ENCODE assay signal across 1 cellular context in the genomic region with DNA sequence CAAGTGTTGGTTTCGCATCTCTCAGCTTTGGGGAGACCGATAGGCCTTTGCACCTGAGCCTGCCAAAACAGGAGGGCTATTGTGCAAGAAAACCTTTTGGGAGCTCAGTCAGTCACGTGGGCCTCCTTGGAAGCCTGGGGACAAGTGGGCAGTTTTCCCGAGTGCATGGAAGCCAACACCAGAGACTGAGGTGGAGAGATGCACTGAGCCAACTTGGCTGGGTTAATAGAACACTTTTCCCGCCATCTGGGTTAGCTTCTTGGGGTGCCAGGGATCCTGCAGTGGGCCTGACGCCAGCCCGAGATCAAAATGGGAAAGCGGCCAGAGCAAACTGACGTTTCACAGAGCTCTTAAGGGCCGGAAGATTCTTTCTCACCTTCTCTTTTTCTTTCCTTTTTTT.
TF ChIP-seq lines count a peak whose summit lies in the region.

No MANE protein-coding gene starts in this region.

TF ChIP-seq in H1, 55 proteins besides CTCF, POLR2A, EP300 and RAD21:
- TF ChIP-seq, protein P1, sequence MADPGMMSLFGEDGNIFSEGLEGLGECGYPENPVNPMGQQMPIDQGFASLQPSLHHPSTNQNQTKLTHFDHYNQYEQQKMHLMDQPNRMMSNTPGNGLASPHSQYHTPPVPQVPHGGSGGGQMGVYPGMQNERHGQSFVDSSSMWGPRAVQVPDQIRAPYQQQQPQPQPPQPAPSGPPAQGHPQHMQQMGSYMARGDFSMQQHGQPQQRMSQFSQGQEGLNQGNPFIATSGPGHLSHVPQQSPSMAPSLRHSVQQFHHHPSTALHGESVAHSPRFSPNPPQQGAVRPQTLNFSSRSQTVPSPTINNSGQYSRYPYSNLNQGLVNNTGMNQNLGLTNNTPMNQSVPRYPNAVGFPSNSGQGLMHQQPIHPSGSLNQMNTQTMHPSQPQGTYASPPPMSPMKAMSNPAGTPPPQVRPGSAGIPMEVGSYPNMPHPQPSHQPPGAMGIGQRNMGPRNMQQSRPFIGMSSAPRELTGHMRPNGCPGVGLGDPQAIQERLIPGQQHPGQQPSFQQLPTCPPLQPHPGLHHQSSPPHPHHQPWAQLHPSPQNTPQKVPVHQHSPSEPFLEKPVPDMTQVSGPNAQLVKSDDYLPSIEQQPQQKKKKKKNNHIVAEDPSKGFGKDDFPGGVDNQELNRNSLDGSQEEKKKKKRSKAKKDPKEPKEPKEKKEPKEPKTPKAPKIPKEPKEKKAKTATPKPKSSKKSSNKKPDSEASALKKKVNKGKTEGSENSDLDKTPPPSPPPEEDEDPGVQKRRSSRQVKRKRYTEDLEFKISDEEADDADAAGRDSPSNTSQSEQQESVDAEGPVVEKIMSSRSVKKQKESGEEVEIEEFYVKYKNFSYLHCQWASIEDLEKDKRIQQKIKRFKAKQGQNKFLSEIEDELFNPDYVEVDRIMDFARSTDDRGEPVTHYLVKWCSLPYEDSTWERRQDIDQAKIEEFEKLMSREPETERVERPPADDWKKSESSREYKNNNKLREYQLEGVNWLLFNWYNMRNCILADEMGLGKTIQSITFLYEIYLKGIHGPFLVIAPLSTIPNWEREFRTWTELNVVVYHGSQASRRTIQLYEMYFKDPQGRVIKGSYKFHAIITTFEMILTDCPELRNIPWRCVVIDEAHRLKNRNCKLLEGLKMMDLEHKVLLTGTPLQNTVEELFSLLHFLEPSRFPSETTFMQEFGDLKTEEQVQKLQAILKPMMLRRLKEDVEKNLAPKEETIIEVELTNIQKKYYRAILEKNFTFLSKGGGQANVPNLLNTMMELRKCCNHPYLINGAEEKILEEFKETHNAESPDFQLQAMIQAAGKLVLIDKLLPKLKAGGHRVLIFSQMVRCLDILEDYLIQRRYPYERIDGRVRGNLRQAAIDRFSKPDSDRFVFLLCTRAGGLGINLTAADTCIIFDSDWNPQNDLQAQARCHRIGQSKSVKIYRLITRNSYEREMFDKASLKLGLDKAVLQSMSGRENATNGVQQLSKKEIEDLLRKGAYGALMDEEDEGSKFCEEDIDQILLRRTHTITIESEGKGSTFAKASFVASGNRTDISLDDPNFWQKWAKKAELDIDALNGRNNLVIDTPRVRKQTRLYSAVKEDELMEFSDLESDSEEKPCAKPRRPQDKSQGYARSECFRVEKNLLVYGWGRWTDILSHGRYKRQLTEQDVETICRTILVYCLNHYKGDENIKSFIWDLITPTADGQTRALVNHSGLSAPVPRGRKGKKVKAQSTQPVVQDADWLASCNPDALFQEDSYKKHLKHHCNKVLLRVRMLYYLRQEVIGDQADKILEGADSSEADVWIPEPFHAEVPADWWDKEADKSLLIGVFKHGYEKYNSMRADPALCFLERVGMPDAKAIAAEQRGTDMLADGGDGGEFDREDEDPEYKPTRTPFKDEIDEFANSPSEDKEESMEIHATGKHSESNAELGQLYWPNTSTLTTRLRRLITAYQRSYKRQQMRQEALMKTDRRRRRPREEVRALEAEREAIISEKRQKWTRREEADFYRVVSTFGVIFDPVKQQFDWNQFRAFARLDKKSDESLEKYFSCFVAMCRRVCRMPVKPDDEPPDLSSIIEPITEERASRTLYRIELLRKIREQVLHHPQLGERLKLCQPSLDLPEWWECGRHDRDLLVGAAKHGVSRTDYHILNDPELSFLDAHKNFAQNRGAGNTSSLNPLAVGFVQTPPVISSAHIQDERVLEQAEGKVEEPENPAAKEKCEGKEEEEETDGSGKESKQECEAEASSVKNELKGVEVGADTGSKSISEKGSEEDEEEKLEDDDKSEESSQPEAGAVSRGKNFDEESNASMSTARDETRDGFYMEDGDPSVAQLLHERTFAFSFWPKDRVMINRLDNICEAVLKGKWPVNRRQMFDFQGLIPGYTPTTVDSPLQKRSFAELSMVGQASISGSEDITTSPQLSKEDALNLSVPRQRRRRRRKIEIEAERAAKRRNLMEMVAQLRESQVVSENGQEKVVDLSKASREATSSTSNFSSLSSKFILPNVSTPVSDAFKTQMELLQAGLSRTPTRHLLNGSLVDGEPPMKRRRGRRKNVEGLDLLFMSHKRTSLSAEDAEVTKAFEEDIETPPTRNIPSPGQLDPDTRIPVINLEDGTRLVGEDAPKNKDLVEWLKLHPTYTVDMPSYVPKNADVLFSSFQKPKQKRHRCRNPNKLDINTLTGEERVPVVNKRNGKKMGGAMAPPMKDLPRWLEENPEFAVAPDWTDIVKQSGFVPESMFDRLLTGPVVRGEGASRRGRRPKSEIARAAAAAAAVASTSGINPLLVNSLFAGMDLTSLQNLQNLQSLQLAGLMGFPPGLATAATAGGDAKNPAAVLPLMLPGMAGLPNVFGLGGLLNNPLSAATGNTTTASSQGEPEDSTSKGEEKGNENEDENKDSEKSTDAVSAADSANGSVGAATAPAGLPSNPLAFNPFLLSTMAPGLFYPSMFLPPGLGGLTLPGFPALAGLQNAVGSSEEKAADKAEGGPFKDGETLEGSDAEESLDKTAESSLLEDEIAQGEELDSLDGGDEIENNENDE (IDR thresholded peaks at IDR 0.05; ENCODE audit: insufficient replicate concordance, low read length): no peak
- TF ChIP-seq CEBPB (IDR thresholded peaks at IDR 0.05; ENCODE audit: low read depth, low read length) (no peak), ZNF274 (IDR thresholded peaks at IDR 0.05; ENCODE audit: borderline replicate concordance, extremely low read depth, low read length) (no peak), EGR1 (IDR thresholded peaks at IDR 0.05; ENCODE audit: borderline replicate concordance, low read depth, low read length) (no peak), TAF7 (optimal IDR thresholded peaks at IDR 0.05; ENCODE audit: borderline replicate concordance, low read depth, low read length) (no peak), SP4 (IDR thresholded peaks at IDR 0.05; ENCODE audit: low read length) (no peak), SUZ12 (IDR thresholded peaks at IDR 0.05; ENCODE audit: low read length) (no peak), RFX5 (IDR thresholded peaks at IDR 0.05; ENCODE audit: borderline replicate concordance, low read depth, low read length) (no peak), HDAC6 (IDR thresholded peaks at IDR 0.05; ENCODE audit: low read depth, low read length) (no peak), CBX5 (IDR thresholded peaks at IDR 0.05; ENCODE audit: low read depth, low read length) (no peak), POU5F1 (IDR thresholded peaks at IDR 0.05; ENCODE audit: low read depth, low read length) (no peak), RXRA (IDR thresholded peaks at IDR 0.05; ENCODE audit: insufficient read depth, low read depth, low read length) (no peak), CTBP2 (IDR thresholded peaks at IDR 0.05; ENCODE audit: borderline replicate concordance, insufficient read depth, insufficient read length, low read length) (no peak), SRF (IDR thresholded peaks at IDR 0.05; ENCODE audit: low read depth, low read length) (no peak), BACH1 (IDR thresholded peaks at IDR 0.05; ENCODE audit: low read length) (no peak), TBP (IDR thresholded peaks at IDR 0.05; ENCODE audit: low read depth, low read length) (no peak), PHF8 (conservative IDR thresholded peaks at IDR 0.05; ENCODE audit: low read depth, low read length) (no peak), YY1 (IDR thresholded peaks at IDR 0.05; ENCODE audit: low read depth, low read length) (no peak), GABPA (IDR thresholded peaks at IDR 0.05; ENCODE audit: borderline replicate concordance, insufficient read depth, low read length) (no peak)
- TF ChIP-seq, protein P2, sequence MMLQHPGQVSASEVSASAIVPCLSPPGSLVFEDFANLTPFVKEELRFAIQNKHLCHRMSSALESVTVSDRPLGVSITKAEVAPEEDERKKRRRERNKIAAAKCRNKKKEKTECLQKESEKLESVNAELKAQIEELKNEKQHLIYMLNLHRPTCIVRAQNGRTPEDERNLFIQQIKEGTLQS (IDR thresholded peaks at IDR 0.05; ENCODE audit: insufficient read depth, low read depth, low read length): no peak
